Comparison of ENCODE assay signal across 9 cellular contexts in genomic region chr4:86498560-86499166, GRCh38.
DNase-seq lines count a peak whose midpoint lies in the region; ATAC-seq, FAIRE-seq and TF ChIP-seq lines count a peak whose summit lies in the region.
"Had no signal": no experiment of that assay in that cellular context is flagged by ENCODE, and none has a peak within 500 bp of the region (broad histone marks: within the 10 kb centered on the region; RNA-seq: fewer than 3 reads in every experiment).

No MANE protein-coding gene starts in this region.

- peak overlapping the region; percentile 30 for H3K27ac Mint-ChIP-seq in type B pancreatic cell
- H3K27ac Mint-ChIP-seq: activated naive CD8-positive, alpha-beta T cell had no signal

- TF ChIP-seq CTCF in breast epithelium (IDR thresholded peaks at IDR 0.05) (peak; percentile 38 to 66 (median 62)), type B pancreatic cell (conservative IDR thresholded peaks at IDR 0.05) (peak; percentile 95)

- TF ChIP-seq POLR2A in breast epithelium (IDR thresholded peaks at IDR 0.05) = no peak

- peak; percentile 84 for ATAC-seq in GM21381 (IDR thresholded peaks at IDR 0.05; ENCODE audit: unreplicated experiment)
- peak; percentile 77 for ATAC-seq in HG03565 (IDR thresholded peaks at IDR 0.05; ENCODE audit: unreplicated experiment)

- intact Hi-C loops in breast epithelium (cut with DNase I; ENCODE audit: low total_unique reads) = loop anchor here (2.0 kb wide), 1 partner anchor 396 kb away; no protein-coding TSS in a partner anchor

- no peaks in the 10 kb centered on the region for H3K36me3 Mint-ChIP-seq in type B pancreatic cell
- H3K36me3 Mint-ChIP-seq: activated naive CD8-positive, alpha-beta T cell had no signal

- no peaks in the 10 kb centered on the region for H3K36me3 ChIP-seq in breast epithelium

- H3K27ac ChIP-seq in breast epithelium = peak overlapping the region in 1 of 2 donors; percentile 23

- H3K4me3 Mint-ChIP-seq in type B pancreatic cell = no peak overlapping the region
- H3K4me3 Mint-ChIP-seq: activated naive CD8-positive, alpha-beta T cell had no signal

- H3K4me1 Mint-ChIP-seq in type B pancreatic cell (ENCODE audit: unreplicated experiment) = peaks cover 14% of the 10 kb centered on the region

- H3K27me3 Mint-ChIP-seq in type B pancreatic cell = no peaks in the 10 kb centered on the region

- peak; percentile 88 for FAIRE-seq in G401.6 (lab: Jason Lieb, UNC)

- H3K27me3 ChIP-seq in breast epithelium = no peaks in the 10 kb centered on the region

- H3K4me3 ChIP-seq in breast epithelium = no peak overlapping the region

- H3K4me1 ChIP-seq in breast epithelium = peaks cover 0 to 5% of the 10 kb centered on the region in 2 donors

- peak; percentile 82 for DNase-seq in NCI-H82 (lab: John Stamatoyannopoulos, UW)
- DNase-seq in breast epithelium (ENCODE audit: low spot score in 2 of 2) = no peak
- DNase-seq in kidney tubule cell (ENCODE audit: low spot score) = peak; percentile 76
- no peak for DNase-seq in type B pancreatic cell (ENCODE audit: extremely low spot score, unreplicated experiment)
- no peak for DNase-seq in activated CD4-positive, CD25-positive, alpha-beta regulatory T cell (lab: John Stamatoyannopoulos, UW)

- H3K9me3 Mint-ChIP-seq in type B pancreatic cell = no peaks in the 10 kb centered on the region

- H3K9me3 ChIP-seq in breast epithelium = no peaks in the 10 kb centered on the region

Comparison
In these comparisons a context has a peak if more than half of its experiments do, and no peak if none do; other contexts are left out.
1. DNase-seq: peak in NCI-H82 (single experiment) and kidney tubule cell (single experiment); none in breast epithelium (0 of 2), type B pancreatic cell (single experiment) and activated CD4-positive, CD25-positive, alpha-beta regulatory T cell (0 of 4).